ENCODE assay signal across 2 cellular contexts in genomic region chr3:195911946-195912270, GRCh38.
A peak's percentile ranks its signal among the peaks of the same experiment; 100 is the strongest.
TF ChIP-seq lines count a peak whose summit lies in the region.

No MANE protein-coding gene starts in this region.

TF ChIP-seq in GM23338, 12 proteins besides CTCF, POLR2A, EP300 and RAD21:
- TF ChIP-seq JUNB (IDR thresholded peaks at IDR 0.05; ENCODE audit: unreplicated experiment) (no peak), EZH2 (IDR thresholded peaks at IDR 0.05; ENCODE audit: low read depth, unreplicated experiment) (no peak), EZH2phosphoT487 (IDR thresholded peaks at IDR 0.05; ENCODE audit: unreplicated experiment) (no peak)

TF ChIP-seq in K562, 482 proteins besides CTCF, POLR2A, EP300 and RAD21:
- TF ChIP-seq NR3C1 (CRISPR knock-in tag; IDR thresholded peaks at IDR 0.05) (no peak), HDGF (IDR thresholded peaks at IDR 0.05) (no peak), SAFB (IDR thresholded peaks at IDR 0.05; ENCODE audit: borderline replicate concordance, low read depth, low read length) (no peak), MAFK (IDR thresholded peaks at IDR 0.05; ENCODE audit: low read length) (0 out of 2 replicates have a peak, but pooled peaks have one; percentile 25), NFE2 (IDR thresholded peaks at IDR 0.05; ENCODE audit: low read depth) (peak; percentile 71; the same call in 1 of the 2 replicates), MAFF (IDR thresholded peaks at IDR 0.05; ENCODE audit: low read length) (peak; percentile 18; the same call in 1 of the 2 replicates), NRF1 (conservative IDR thresholded peaks at IDR 0.05 in 1 of 2, IDR thresholded peaks at IDR 0.05 in 1 of 2) (0 out of 4 replicates have a peak, but pooled peaks of 1 of the 2 experiments have one; percentile 24), GTF2B (IDR thresholded peaks at IDR 0.05; ENCODE audit: extremely low read depth, insufficient read length) (no peak), EP400 (IDR thresholded peaks at IDR 0.05) (no peak), AFF1 (IDR thresholded peaks at IDR 0.05; ENCODE audit: low read depth in 1 of 2, partially characterized antibody in 2 of 2) (no peak), C11orf30 (IDR thresholded peaks at IDR 0.05; ENCODE audit: low read depth) (peak; percentile 21; the same call in 1 of the 2 replicates)
